20 cellular contexts compared by ENCODE assay signal in the genomic region with DNA sequence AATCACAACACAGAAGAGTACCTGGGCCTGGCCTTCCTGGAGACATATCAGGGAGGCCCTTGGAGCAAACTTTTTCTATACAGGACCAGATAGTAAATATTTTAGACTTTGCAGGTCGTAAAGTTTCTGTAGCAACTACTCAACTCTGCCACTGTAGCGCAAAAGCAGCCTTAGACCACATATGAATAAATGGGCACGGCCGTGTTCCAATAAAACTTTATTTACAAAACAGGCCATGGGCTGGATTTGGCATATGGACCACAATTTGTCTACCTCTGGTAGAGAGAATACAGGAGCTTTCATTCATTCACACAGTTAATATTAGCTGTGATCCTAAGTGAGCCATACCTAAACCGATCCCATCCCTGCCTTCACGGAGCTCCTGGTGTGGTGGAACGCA.
"Had no signal": no experiment of that assay in that cellular context is flagged by ENCODE, and none has a peak within 500 bp of the region (broad histone marks: within the 10 kb centered on the region; RNA-seq: fewer than 3 reads in every experiment).

No MANE protein-coding gene starts in this region.

- H3K4me1 ChIP-seq: adrenal gland, breast epithelium, right atrium auricular region had no signal

- H3K4me3 ChIP-seq: adrenal gland, breast epithelium, heart right ventricle, left ventricle myocardium inferior, right atrium auricular region, stomach had no signal

- DNase-seq: activated CD4-positive, alpha-beta memory T cell treated with anti-CD3 and anti-CD28 coated beads for 36 hours; activated CD4-positive, CD25-positive, alpha-beta regulatory T cell treated with anti-CD3 and anti-CD28 coated beads, Interleukin-2, amount 50 U/mL, for 72 hours; activated effector memory CD4-positive, alpha-beta T cell treated with anti-CD3 and anti-CD28 coated beads, Interleukin-2, amount 50 U/mL, for 16 hours; activated naive CD4-positive, alpha-beta T cell treated with anti-CD3 and anti-CD28 coated beads, Interleukin-2, amount 50 U/mL, for 16 hours; adrenal gland; effector CD8-positive, alpha-beta T cell; heart right ventricle; immature natural killer cell; kidney glomerular epithelial cell; left ventricle myocardium inferior; mammary epithelial cell; stimulated activated CD4-positive, alpha-beta T cell treated with anti-CD3 and anti-CD28 coated beads, Interleukin-2, amount 100 ng/mL, for 24 hours; stomach; T-helper 17 cell had no signal

- H3K36me3 ChIP-seq: adrenal gland, breast epithelium, heart right ventricle, left ventricle myocardium inferior, right atrium auricular region, stomach had no signal

- H3K9me3 ChIP-seq: adrenal gland, breast epithelium, left ventricle myocardium inferior, right atrium auricular region, stomach had no signal

- H3K27me3 Mint-ChIP-seq: activated CD4-positive, alpha-beta memory T cell treated with anti-CD3 and anti-CD28 coated beads for 36 hours; T-helper 17 cell; type B pancreatic cell had no signal

- ATAC-seq: heart right ventricle had no signal

- H3K9me3 Mint-ChIP-seq: immature natural killer cell, type B pancreatic cell had no signal

- H3K27ac ChIP-seq: adrenal gland, breast epithelium, heart right ventricle, left ventricle myocardium inferior, right atrium auricular region, stomach, VCaP had no signal

- H3K27ac Mint-ChIP-seq: immature natural killer cell, progenitor cell of endocrine pancreas, type B pancreatic cell had no signal

- H3K27me3 ChIP-seq: adrenal gland, breast epithelium, right atrium auricular region, stomach had no signal

- H3K4me3 Mint-ChIP-seq: activated CD4-positive, alpha-beta memory T cell treated with anti-CD3 and anti-CD28 coated beads for 36 hours; immature natural killer cell; T-helper 17 cell; type B pancreatic cell had no signal

- FAIRE-seq: astrocyte had no signal
